ENCODE assay signal across 8 cellular contexts in the genomic region with DNA sequence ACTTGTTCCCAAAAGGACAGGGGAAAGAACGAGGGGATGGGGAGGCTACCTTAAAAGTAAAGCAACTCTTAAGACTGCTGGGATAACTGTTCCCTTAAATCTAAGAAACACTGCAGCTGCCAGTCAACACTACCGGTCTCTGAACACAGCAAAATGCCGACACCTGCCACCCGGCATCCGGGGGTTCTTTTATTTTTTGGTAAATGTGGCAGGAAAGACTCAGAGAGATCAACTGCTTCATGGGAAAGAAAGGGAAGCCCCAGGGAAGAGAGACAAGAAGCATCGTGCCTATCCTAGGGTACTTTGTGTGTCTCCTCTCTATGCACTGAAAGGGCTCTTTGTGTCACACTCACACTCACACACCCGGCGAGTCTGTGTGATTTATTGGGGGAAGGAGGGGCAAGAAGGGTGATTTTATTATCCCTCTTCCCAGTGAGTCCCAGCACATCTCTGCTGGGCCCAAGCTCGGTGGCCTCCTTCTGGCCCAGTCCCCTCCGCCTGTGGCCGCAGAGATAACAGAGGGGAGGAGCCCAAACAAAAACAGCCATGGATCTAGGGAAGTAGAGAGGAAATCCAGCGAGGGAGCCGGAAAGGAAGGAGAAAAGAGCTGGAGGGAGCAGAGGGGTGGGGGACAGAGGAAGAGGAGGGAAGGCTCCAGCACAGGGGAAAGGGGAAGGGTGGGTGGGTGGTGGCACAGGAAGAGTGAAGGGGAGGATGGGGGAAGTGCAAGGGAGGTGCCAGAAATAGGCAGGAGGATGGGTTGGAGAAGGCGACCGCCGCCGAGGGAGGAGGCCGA. TPM values are rescaled to one million over a fixed set of nuclear protein-coding genes. Genes with fewer than 3 reads are reported as not detected.
DNase-seq lines count a peak whose midpoint lies in the region; ATAC-seq and TF ChIP-seq lines count a peak whose summit lies in the region.

No MANE protein-coding gene starts in this region.

- ATAC-seq in naive B cell (ENCODE audit: low read depth in 2 of 2) (no peak), GM21825 (IDR thresholded peaks at IDR 0.05; ENCODE audit: unreplicated experiment) (no peak), HG03442 (IDR thresholded peaks at IDR 0.05; ENCODE audit: unreplicated experiment) (no peak)

- H3K9me3 Mint-ChIP-seq in naive B cell, result peaks cover 0 to 1% (median 0%) of the 10 kb centered on the region in 7 donors

- H3K27ac Mint-ChIP-seq in naive B cell, result peak overlapping the region; percentile 79 to 99 (median 88)

- TF ChIP-seq CTCF in Loucy (conservative IDR thresholded peaks at IDR 0.05; ENCODE audit: low read length) (no peak), fibroblast of pulmonary artery (IDR thresholded peaks at IDR 0.05; ENCODE audit: low read length, missing control alignments) (no peak)

- H3K4me2 ChIP-seq in Loucy (ENCODE audit: low read depth, low read length, poor library complexity, severe bottlenecking), result peak overlapping the region; percentile 86

- H3K4me3 ChIP-seq in Loucy (ENCODE audit: low read length, poor library complexity, severe bottlenecking), result peak overlapping the region; percentile 83
- peak overlapping the region; percentile 79 for H3K4me3 ChIP-seq in fibroblast of pulmonary artery (replicated peaks; ENCODE audit: low read depth, low read length)

- H3K36me3 Mint-ChIP-seq in naive B cell, result no peaks in the 10 kb centered on the region

- peak overlapping the region; percentile 73 for H3K9ac ChIP-seq in Loucy (ENCODE audit: low read depth, low read length, poor library complexity, severe bottlenecking)

- H3K4me1 ChIP-seq in Loucy (ENCODE audit: insufficient read depth, low read length, poor library complexity, severe bottlenecking), result peaks cover 51% of the 10 kb centered on the region

- H3K27me3 ChIP-seq in Loucy (ENCODE audit: insufficient read depth, low read length, poor library complexity, severe bottlenecking), result no peaks in the 10 kb centered on the region

- H3K4me1 Mint-ChIP-seq in naive B cell, result peaks cover 42 to 44% (median 43%) of the 10 kb centered on the region in 3 donors

- DNase-seq in NCI-H2081 (lab: John Stamatoyannopoulos, UW) (peak; percentile 26 to 38), NCI-H2081 treated with DMSO at 0.1 percent for 48 hours (lab: John Stamatoyannopoulos, UW) (no peak), fibroblast of pulmonary artery (ENCODE audit: low read depth) (peak; percentile 49), naive B cell (peak; percentile 14)
- DNase-seq in activated T-cell treated with anti-CD3 and anti-CD28 coated beads, Interleukin-2, amount 50 U/mL, for 1 hour, result peak; percentile 55

- no peaks in the 10 kb centered on the region for H3K9me3 ChIP-seq in Loucy (ENCODE audit: insufficient read depth, low read depth, low read length)

- H4K20me1 ChIP-seq in Loucy (ENCODE audit: insufficient read depth, low read length, poor library complexity, severe bottlenecking), result peaks cover 41% of the 10 kb centered on the region

- H3F3A ChIP-seq in Loucy (ENCODE audit: low read depth), result peaks cover 6% of the 10 kb centered on the region; the same call in 1 of the 2 replicates

- no peaks in the 10 kb centered on the region for H3K36me3 ChIP-seq in Loucy (ENCODE audit: insufficient read depth, low read length)

- H3K9me2 ChIP-seq in Loucy (replicated peaks; ENCODE audit: low read depth, low read length), result no peaks in the 10 kb centered on the region

- H3K27me3 Mint-ChIP-seq in naive B cell, result no peaks in the 10 kb centered on the region

- H3K4me3 Mint-ChIP-seq in naive B cell, result peak overlapping the region; percentile 87 to 99 (median 94)

- peaks cover 58% of the 10 kb centered on the region for H3K79me2 ChIP-seq in Loucy (ENCODE audit: insufficient read depth, low read length)

- 0 out of 2 replicates have a peak overlapping the region, but pooled peaks have one; percentile 9 for H2AFZ ChIP-seq in Loucy (ENCODE audit: low read length)

RNA-seq across cellular contexts. Expression of a gene that starts 1.3 kb away (rescaled TPM):
- polyA plus RNA-seq in naive B cell (ENCODE audit: low read depth in 6 of 6), result 10 to 100 TPM; 53.1 to 94.5 (median 78.7) TPM
